ENCODE assay signal across 3 cellular contexts in the genomic region with DNA sequence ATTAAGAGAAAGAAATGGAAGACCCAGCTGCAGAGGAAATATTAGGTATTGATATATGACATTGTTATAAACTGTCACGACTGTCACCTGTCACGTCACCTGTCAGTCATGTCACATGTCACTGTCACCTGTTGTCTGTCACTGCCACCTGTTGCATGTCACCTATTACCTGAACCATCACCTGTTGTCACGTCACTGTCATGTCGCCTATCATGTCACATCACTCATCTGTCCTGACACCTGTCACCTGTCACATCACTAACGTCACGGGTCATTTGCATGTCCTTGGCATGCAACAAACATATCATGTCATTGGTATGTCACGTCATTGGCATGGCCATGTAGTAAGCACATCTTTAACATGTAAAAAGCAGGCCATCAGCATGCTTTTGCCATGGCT.
TF ChIP-seq lines count a peak whose summit lies in the region.

No MANE protein-coding gene starts in this region.

TF ChIP-seq in HepG2, 621 proteins besides CTCF, POLR2A, EP300 and RAD21:
- TF ChIP-seq, protein P1, sequence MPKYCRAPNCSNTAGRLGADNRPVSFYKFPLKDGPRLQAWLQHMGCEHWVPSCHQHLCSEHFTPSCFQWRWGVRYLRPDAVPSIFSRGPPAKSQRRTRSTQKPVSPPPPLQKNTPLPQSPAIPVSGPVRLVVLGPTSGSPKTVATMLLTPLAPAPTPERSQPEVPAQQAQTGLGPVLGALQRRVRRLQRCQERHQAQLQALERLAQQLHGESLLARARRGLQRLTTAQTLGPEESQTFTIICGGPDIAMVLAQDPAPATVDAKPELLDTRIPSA (CRISPR knock-in tag; IDR thresholded peaks at IDR 0.05; ENCODE audit: borderline replicate concordance): no peak
- TF ChIP-seq CREB1 (IDR thresholded peaks at IDR 0.05): peak; percentile 87
- TF ChIP-seq CREB1 (CRISPR knock-in tag; IDR thresholded peaks at IDR 0.05): no peak
- TF ChIP-seq PREB (CRISPR knock-in tag; IDR thresholded peaks at IDR 0.05): no peak

TF ChIP-seq in GM12878, 131 proteins besides CTCF, POLR2A, EP300 and RAD21:
- TF ChIP-seq CEBPB (IDR thresholded peaks at IDR 0.05; ENCODE audit: borderline replicate concordance in 1 of 2, low read depth in 2 of 2, low read length in 2 of 2) (no peak), PKNOX1 (IDR thresholded peaks at IDR 0.05) (peak; percentile 46), ZBTB33 (IDR thresholded peaks at IDR 0.05) (no peak)

TF ChIP-seq in neural cell, 6 proteins besides CTCF, POLR2A, EP300 and RAD21:
- peak; percentile 94 for TF ChIP-seq POLR2AphosphoS5 (IDR thresholded peaks at IDR 0.05)
- TF ChIP-seq TAF1 (IDR thresholded peaks at IDR 0.05; ENCODE audit: low read depth): no peak
TF ChIP-seq in neural cell: peak in this region for 1.
